1 cellular context compared by ENCODE assay signal in genomic region chr14:91313852-91314251, GRCh38.
TF ChIP-seq lines count a peak whose summit lies in the region.

No MANE protein-coding gene starts in this region.

TF ChIP-seq in WTC11, 78 proteins besides CTCF, POLR2A, EP300 and RAD21 (continued from another document):
- TF ChIP-seq, protein P1, sequence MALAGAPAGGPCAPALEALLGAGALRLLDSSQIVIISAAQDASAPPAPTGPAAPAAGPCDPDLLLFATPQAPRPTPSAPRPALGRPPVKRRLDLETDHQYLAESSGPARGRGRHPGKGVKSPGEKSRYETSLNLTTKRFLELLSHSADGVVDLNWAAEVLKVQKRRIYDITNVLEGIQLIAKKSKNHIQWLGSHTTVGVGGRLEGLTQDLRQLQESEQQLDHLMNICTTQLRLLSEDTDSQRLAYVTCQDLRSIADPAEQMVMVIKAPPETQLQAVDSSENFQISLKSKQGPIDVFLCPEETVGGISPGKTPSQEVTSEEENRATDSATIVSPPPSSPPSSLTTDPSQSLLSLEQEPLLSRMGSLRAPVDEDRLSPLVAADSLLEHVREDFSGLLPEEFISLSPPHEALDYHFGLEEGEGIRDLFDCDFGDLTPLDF (CRISPR knock-in tag; IDR thresholded peaks at IDR 0.05) = no peak
- TF ChIP-seq NR3C1 (CRISPR knock-in tag; conservative IDR thresholded peaks at IDR 0.05; ENCODE audit: low read depth) = no peak
- TF ChIP-seq ZNF263 (CRISPR knock-in tag; IDR thresholded peaks at IDR 0.05; ENCODE audit: low read depth) = no peak
- TF ChIP-seq ZNF232 (CRISPR knock-in tag; IDR thresholded peaks at IDR 0.05) = no peak
- TF ChIP-seq, protein P2, sequence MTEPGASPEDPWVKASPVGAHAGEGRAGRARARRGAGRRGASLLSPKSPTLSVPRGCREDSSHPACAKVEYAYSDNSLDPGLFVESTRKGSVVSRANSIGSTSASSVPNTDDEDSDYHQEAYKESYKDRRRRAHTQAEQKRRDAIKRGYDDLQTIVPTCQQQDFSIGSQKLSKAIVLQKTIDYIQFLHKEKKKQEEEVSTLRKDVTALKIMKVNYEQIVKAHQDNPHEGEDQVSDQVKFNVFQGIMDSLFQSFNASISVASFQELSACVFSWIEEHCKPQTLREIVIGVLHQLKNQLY (CRISPR knock-in tag; IDR thresholded peaks at IDR 0.05) = no peak
- TF ChIP-seq, protein P3, sequence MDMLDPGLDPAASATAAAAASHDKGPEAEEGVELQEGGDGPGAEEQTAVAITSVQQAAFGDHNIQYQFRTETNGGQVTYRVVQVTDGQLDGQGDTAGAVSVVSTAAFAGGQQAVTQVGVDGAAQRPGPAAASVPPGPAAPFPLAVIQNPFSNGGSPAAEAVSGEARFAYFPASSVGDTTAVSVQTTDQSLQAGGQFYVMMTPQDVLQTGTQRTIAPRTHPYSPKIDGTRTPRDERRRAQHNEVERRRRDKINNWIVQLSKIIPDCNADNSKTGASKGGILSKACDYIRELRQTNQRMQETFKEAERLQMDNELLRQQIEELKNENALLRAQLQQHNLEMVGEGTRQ (CRISPR knock-in tag; IDR thresholded peaks at IDR 0.05) = no peak
- TF ChIP-seq, protein P4, sequence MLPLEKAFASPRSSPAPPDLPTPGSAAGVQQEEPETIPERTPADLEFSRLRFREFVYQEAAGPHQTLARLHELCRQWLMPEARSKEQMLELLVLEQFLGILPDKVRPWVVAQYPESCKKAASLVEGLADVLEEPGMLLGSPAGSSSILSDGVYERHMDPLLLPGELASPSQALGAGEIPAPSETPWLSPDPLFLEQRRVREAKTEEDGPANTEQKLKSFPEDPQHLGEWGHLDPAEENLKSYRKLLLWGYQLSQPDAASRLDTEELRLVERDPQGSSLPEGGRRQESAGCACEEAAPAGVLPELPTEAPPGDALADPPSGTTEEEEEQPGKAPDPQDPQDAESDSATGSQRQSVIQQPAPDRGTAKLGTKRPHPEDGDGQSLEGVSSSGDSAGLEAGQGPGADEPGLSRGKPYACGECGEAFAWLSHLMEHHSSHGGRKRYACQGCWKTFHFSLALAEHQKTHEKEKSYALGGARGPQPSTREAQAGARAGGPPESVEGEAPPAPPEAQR (CRISPR knock-in tag; IDR thresholded peaks at IDR 0.05) = no peak
